ENCODE assay signal across 8 cellular contexts in the genomic region with DNA sequence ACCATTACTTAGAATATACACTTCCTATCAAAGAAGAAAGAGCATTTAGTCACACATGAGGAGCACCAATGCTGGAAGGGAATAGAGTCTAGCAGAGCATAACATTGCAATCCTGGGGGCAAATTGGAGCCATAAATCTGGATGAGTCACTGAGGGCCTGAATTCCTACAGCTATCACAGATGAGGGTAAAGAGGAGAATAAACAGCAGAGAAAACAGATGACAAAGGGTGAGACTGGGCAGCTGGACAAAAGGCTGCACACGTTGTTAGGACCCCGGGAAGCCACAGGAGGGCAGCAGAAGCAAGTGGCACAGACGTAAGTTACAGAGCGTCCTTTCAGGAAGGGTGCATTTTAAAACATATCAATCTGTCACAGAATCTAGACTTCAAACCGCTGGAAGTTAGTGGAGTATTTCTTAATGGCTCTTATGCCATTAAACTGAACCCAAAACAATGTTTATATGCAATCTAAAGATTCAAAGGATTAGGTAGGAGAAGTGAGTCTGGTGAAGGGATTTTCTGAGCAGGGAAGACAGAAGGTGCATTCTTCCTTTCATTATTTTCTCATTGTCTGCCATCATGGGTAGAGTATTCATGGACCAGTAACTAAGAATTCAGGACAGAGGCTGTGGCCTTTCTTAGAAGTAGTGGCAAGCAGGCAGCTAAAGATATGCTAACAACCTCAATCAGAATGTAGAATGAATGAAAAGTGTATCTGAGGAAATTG.
DNase-seq lines count a peak whose midpoint lies in the region; ATAC-seq lines count a peak whose summit lies in the region.

No MANE protein-coding gene starts in this region.

- peaks cover 10% of the 10 kb centered on the region for H3K4me1 Mint-ChIP-seq in activated T-cell treated with anti-CD3 and anti-CD28 coated beads, Interleukin-2, amount 50 U/mL, for 72 hours (ENCODE audit: low read depth)

- DNase-seq in DMS79 (lab: John Stamatoyannopoulos, UW) (peak; percentile 100), NCI-H510A (lab: John Stamatoyannopoulos, UW) (peak; percentile 18), head of caudate nucleus (peak in 38 of 42 donors; percentile 10 to 78 (median 52)), posterior vena cava (ENCODE audit: low spot score) (peak; percentile 80)
- DNase-seq in activated T-cell treated with anti-CD3 and anti-CD28 coated beads, Interleukin-2, amount 50 U/mL, for 72 hours, result peak; percentile 41 to 42
- DNase-seq in central memory CD4-positive, alpha-beta T cell, result no peak

- H3K9me3 Mint-ChIP-seq in activated T-cell treated with anti-CD3 and anti-CD28 coated beads, Interleukin-2, amount 50 U/mL, for 72 hours, result no peaks in the 10 kb centered on the region

- peak; percentile 87 for ATAC-seq in GM19467 (IDR thresholded peaks at IDR 0.05; ENCODE audit: unreplicated experiment)
- ATAC-seq in HG03442 (IDR thresholded peaks at IDR 0.05; ENCODE audit: unreplicated experiment), result peak; percentile 95
- peak; percentile 61 to 75 for ATAC-seq in activated T-cell treated with anti-CD3 and anti-CD28 coated beads, Interleukin-2, amount 50 U/mL, for 72 hours (replicated peaks in 1 of 2)

- peaks cover 7% of the 10 kb centered on the region for H3K27me3 Mint-ChIP-seq in activated T-cell treated with anti-CD3 and anti-CD28 coated beads, Interleukin-2, amount 50 U/mL, for 72 hours (ENCODE audit: low read depth)

- no peak overlapping the region for H3K27ac Mint-ChIP-seq in activated T-cell treated with anti-CD3 and anti-CD28 coated beads, Interleukin-2, amount 50 U/mL, for 72 hours

- intact Hi-C loops in head of caudate nucleus (cut with DNase I), result no loop called here
- intact Hi-C loops in posterior vena cava (cut with DNase I), result loop anchor here in 1 of 2 donors (10.0 kb wide), 1 partner anchor 384 kb away; no protein-coding TSS in a partner anchor

- peak overlapping the region; percentile 58 to 67 for H3K4me3 Mint-ChIP-seq in activated T-cell treated with anti-CD3 and anti-CD28 coated beads, Interleukin-2, amount 50 U/mL, for 72 hours

- H3K36me3 Mint-ChIP-seq in activated T-cell treated with anti-CD3 and anti-CD28 coated beads, Interleukin-2, amount 50 U/mL, for 72 hours (ENCODE audit: insufficient read depth in 2 of 2), result no peaks in the 10 kb centered on the region
